11 cellular contexts compared by ENCODE assay signal in the genomic region with DNA sequence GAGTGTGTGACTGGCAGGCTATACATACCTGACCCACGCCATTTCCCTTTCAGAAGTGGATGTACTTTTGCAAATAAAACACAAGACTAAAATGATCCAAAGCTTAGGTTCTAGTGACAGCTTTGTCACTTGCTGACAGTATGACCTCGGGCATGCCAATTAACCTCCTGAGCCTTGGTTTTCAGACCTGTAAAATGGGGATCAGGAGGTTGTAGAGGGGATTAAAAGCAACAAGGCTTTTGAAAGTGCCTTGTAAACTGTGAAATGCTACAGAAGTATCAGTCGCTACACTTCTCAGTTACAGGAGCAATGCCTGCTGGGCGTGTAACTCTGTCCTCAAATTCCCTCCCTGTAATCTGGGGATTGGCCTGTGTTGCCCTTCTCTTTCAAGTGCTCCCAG. TPM values are rescaled to one million over a fixed set of nuclear protein-coding genes. Genes with fewer than 3 reads are reported as not detected.
DNase-seq lines count a peak whose midpoint lies in the region; ATAC-seq and TF ChIP-seq lines count a peak whose summit lies in the region.
"Had no signal": no experiment of that assay in that cellular context is flagged by ENCODE, and none has a peak within 500 bp of the region (broad histone marks: within the 10 kb centered on the region; RNA-seq: fewer than 3 reads in every experiment).

No MANE protein-coding gene starts in this region.

- peaks cover 27 to 39% (median 33%) of the 10 kb centered on the region in 10 experiments for H3K4me1 ChIP-seq in BLaER1 treated with 17β-estradiol and CSF1 and Interleukin-3, amounts not matched to agents 10 nM and 100 nM
- H3K4me1 ChIP-seq in HUES64 (ENCODE audit: insufficient read depth, low read length) (peaks cover 26% of the 10 kb centered on the region), endodermal cell (ENCODE audit: control insufficient read depth, insufficient read depth, low read length) (peaks cover 7% of the 10 kb centered on the region), neuron (ENCODE audit: insufficient read depth, low read length) (peaks cover 15% of the 10 kb centered on the region)
- H3K4me1 ChIP-seq: SJCRH30 had no signal

- peaks cover 22% of the 10 kb centered on the region for H3K9me3 Mint-ChIP-seq in endodermal cell

- peaks cover 0 to 12% (median 0%) of the 10 kb centered on the region in 11 experiments; a peak in 3 of 22 replicates for H3K27me3 ChIP-seq in BLaER1 treated with 17β-estradiol and CSF1 and Interleukin-3, amounts not matched to agents 10 nM and 100 nM
- H3K27me3 ChIP-seq in HUES64 (ENCODE audit: insufficient read depth, low read length) (peaks cover 32% of the 10 kb centered on the region), endodermal cell (ENCODE audit: control insufficient read depth, insufficient read depth, low read length, poor library complexity, severe bottlenecking) (no peaks in the 10 kb centered on the region), neuron (ENCODE audit: insufficient read depth, low read length) (no peaks in the 10 kb centered on the region)

- peaks cover 41% of the 10 kb centered on the region for H3K4me1 Mint-ChIP-seq in endodermal cell

- H3K27me3 Mint-ChIP-seq in endodermal cell (ENCODE audit: insufficient read depth) = peaks cover 35% of the 10 kb centered on the region

- peak overlapping the region; percentile 81 to 98 (median 96) for H3K4me3 ChIP-seq in BLaER1 treated with 17β-estradiol and CSF1 and Interleukin-3, amounts not matched to agents 10 nM and 100 nM
- H3K4me3 ChIP-seq in HUES64 (ENCODE audit: low read length) = peak overlapping the region; percentile 66
- peak overlapping the region; percentile 97 for H3K4me3 ChIP-seq in endodermal cell (ENCODE audit: low read length)
- H3K4me3 ChIP-seq in neuron (ENCODE audit: low read length) = peak overlapping the region; percentile 62
- H3K4me3 ChIP-seq: SJCRH30 had no signal

- ATAC-seq in HG02623 (IDR thresholded peaks at IDR 0.05; ENCODE audit: unreplicated experiment) (no peak), HG03565 (IDR thresholded peaks at IDR 0.05; ENCODE audit: unreplicated experiment) (no peak), GM19023 (IDR thresholded peaks at IDR 0.05; ENCODE audit: unreplicated experiment) (no peak)
- ATAC-seq: left colon had no signal

- H2AFZ ChIP-seq in neuron (ENCODE audit: low read depth, low read length) = peak overlapping the region; percentile 75

- H3K27ac ChIP-seq in BLaER1 treated with 17β-estradiol and CSF1 and Interleukin-3, amounts not matched to agents 10 nM and 100 nM = peak overlapping the region in 10 of 11 experiments; percentile 71 to 92 (median 88); a peak in 20 of 22 replicates
- H3K27ac ChIP-seq in HUES64 (ENCODE audit: low read depth, low read length) = no peak overlapping the region
- no peak overlapping the region for H3K27ac ChIP-seq in endodermal cell (ENCODE audit: low read depth, low read length)
- H3K27ac ChIP-seq: SJCRH30 had no signal

- H4K20me1 ChIP-seq in BLaER1 treated with 17β-estradiol and CSF1 and Interleukin-3, amounts not matched to agents 10 nM and 100 nM = peaks cover 24 to 66% (median 55%) of the 10 kb centered on the region in 11 experiments; a peak in 20 of 22 replicates

- peaks cover 7 to 37% (median 22%) of the 10 kb centered on the region in 11 experiments; a peak in 21 of 22 replicates for H3K36me3 ChIP-seq in BLaER1 treated with 17β-estradiol and CSF1 and Interleukin-3, amounts not matched to agents 10 nM and 100 nM
- H3K36me3 ChIP-seq in HUES64 (ENCODE audit: insufficient read depth, low read length) = no peaks in the 10 kb centered on the region
- peaks cover 19% of the 10 kb centered on the region for H3K36me3 ChIP-seq in endodermal cell (ENCODE audit: control insufficient read depth, insufficient read depth, low read length)
- H3K36me3 ChIP-seq in neuron (ENCODE audit: insufficient read depth, low read length) = peaks cover 3% of the 10 kb centered on the region
- H3K36me3 ChIP-seq: SJCRH30 had no signal

- peak overlapping the region; percentile 84 for H3K4me3 Mint-ChIP-seq in endodermal cell

- no peak overlapping the region for H3K27ac Mint-ChIP-seq in endodermal cell

- H3K36me3 Mint-ChIP-seq in endodermal cell (ENCODE audit: low read depth) = peaks cover 28% of the 10 kb centered on the region

- peaks cover 16 to 35% (median 23%) of the 10 kb centered on the region in 11 experiments for H3K9me3 ChIP-seq in BLaER1 treated with 17β-estradiol and CSF1 and Interleukin-3, amounts not matched to agents 10 nM and 100 nM (replicated peaks in 1 of 11)
- H3K9me3 ChIP-seq in HUES64 (ENCODE audit: insufficient read depth, low read depth, low read length) (no peaks in the 10 kb centered on the region), endodermal cell (ENCODE audit: control insufficient read depth, low read length) (peaks cover 14% of the 10 kb centered on the region), neuron (ENCODE audit: low read length) (peaks cover 10% of the 10 kb centered on the region)
- H3K9me3 ChIP-seq: SJCRH30 had no signal

- no peak for TF ChIP-seq CTCF in endodermal cell (conservative IDR thresholded peaks at IDR 0.05)

- H3K4me2 ChIP-seq in BLaER1 treated with 17β-estradiol and CSF1 and Interleukin-3, amounts not matched to agents 10 nM and 100 nM = peak overlapping the region; percentile 82 to 95 (median 89)

- peak overlapping the region; percentile 89 to 96 (median 92); a peak in 21 of 22 replicates for H3K9ac ChIP-seq in BLaER1 treated with 17β-estradiol and CSF1 and Interleukin-3, amounts not matched to agents 10 nM and 100 nM
- H3K9ac ChIP-seq in HUES64 (ENCODE audit: low read depth, low read length) = no peak overlapping the region
- peak overlapping the region; percentile 88 for H3K9ac ChIP-seq in endodermal cell (ENCODE audit: extremely low read depth, low read length, poor library complexity, severe bottlenecking)

- DNase-seq in endodermal cell (no peak), NCI-H187 (lab: John Stamatoyannopoulos, UW) (no peak)
- DNase-seq: Kasumi-1, left colon, SJCRH30 had no signal

- WGBS in HUES64 = 50% methylated on average over 4 of the region's 4 CpGs
- 56 to 57% methylated on average over 4 of the region's 4 CpGs for WGBS in endodermal cell (ENCODE audit: insufficient coverage in 1 of 2, insufficient read length in 1 of 2), 2 experiments

RNA-seq across cellular contexts. Expression of gene GRB10, which starts 8.7 kb away (rescaled TPM):
- 52.0 TPM for polyA plus RNA-seq in HUES64 (2013, experiment 1 of 2)
- polyA plus RNA-seq in HUES64 (2013, experiment 2 of 2) = 53.3 TPM
- 10 to 100 TPM; 71.9 to 97.5 TPM for total RNA-seq in endodermal cell
- polyA plus RNA-seq in endodermal cell (2013, experiment 1 of 2) = 61.1 TPM
- polyA plus RNA-seq in endodermal cell (2013, experiment 2 of 2) = 56.3 TPM

Comparison
In these comparisons a context has a peak if more than half of its experiments do, and no peak if none do; other contexts are left out.
1. H3K27ac ChIP-seq: peak in BLaER1 treated with 17β-estradiol and CSF1 and Interleukin-3, amounts not matched to agents 10 nM and 100 nM (10 of 11); none in HUES64 (single experiment) and endodermal cell (single experiment).
2. Peak in every context shown above with its lines, with median percentiles within 50 percentile points of each other: H3K4me3 ChIP-seq.